ENCODE assay signal across 8 cellular contexts in the genomic region with DNA sequence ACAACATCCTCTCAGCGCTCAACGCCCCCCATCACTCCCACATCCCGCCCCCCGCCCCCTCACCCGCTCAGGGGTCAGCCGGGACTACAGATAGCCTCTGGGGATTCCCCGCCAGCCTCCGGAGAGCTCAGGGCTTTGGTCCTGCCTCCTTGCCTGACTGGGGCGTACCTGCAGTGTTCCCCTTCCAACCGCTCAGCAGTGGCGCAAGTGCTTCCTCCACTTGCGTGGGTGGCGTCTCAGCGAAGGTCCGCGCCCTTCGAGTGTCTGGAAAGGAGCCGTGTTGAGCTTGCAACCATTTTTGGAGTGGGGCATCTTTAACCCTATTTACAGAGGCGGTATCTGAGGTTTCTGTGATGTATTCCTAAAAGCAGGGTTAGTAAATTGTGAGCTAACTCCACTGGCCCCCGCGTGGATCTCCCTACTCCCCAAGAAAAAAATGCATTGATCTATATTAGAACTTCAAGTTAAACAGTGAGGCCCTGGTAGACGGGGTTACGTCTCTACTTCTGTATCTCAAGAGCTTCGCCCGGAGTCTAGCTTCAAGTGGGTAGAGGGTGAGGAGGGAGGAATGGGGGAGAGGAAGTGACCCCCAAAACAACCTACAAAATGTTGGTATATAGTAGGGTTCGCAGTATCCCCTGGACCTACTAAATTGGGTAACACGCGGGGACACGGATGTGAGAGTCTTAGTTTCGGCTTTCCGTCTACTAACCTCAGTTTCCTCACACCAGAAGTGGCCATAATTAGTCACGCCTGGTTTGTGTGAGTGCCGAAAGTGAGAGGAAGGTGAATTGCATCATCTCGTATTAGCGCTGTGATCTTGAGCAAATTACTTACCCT. TPM values are rescaled to one million over a fixed set of nuclear protein-coding genes. Genes with fewer than 3 reads are reported as not detected.
DNase-seq lines count a peak whose midpoint lies in the region; ATAC-seq, FAIRE-seq and TF ChIP-seq lines count a peak whose summit lies in the region.

No MANE protein-coding gene starts in this region.

- peaks cover 89% of the 10 kb centered on the region for H3K27me3 ChIP-seq in bronchial epithelial cell (ENCODE audit: control insufficient read depth, insufficient read depth, low read length)

- peak; percentile 84 for ATAC-seq in GM21619 (IDR thresholded peaks at IDR 0.05; ENCODE audit: unreplicated experiment)

- no peak for TF ChIP-seq CTCF in bronchial epithelial cell (IDR thresholded peaks at IDR 0.05; ENCODE audit: insufficient read depth, low read length, severe bottlenecking)

- no peak overlapping the region for H3K4me3 ChIP-seq in bronchial epithelial cell (ENCODE audit: low read depth, low read length)

- FAIRE-seq in bronchial epithelial cell (lab: Jason Lieb, UNC) (no peak), HTR-8/SVneo (lab: Jason Lieb, UNC) (no peak)

- H3K36me3 ChIP-seq in bronchial epithelial cell (ENCODE audit: control insufficient read depth, insufficient read depth, low read length) = no peaks in the 10 kb centered on the region

- DNase-seq in NCI-H146 (lab: John Stamatoyannopoulos, UW) (peak; percentile 5), NCI-H146 treated with DMSO at 0.1 percent for 48 hours (lab: John Stamatoyannopoulos, UW; ENCODE audit: unreplicated experiment) (no peak), HuH-7.5 (ENCODE audit: low spot score) (peak; percentile 34), bronchial epithelial cell (ENCODE audit: low read depth) (peak; percentile 55), ecto neural progenitor cell (ENCODE audit: low spot score) (no peak), HTR-8/SVneo (ENCODE audit: insufficient read length, low spot score) (no peak), SHP77 (lab: John Stamatoyannopoulos, UW) (no peak)

RNA-seq across cellular contexts. Expression of gene NKX3-2, which starts 16.1 kb away (rescaled TPM):
- under 0.01 TPM in 1 of 2 replicates, not detected in the other for total RNA-seq in bronchial epithelial cell

RNA-seq across cellular contexts. Expression of gene RAB28, which starts 44.1 kb away (rescaled TPM):
- 14.0 and 19.1 TPM in 2 replicates for total RNA-seq in bronchial epithelial cell

Comparison
In these comparisons a context has a peak if more than half of its experiments do, and no peak if none do; other contexts are left out.
1. DNase-seq: peak in NCI-H146 (single experiment), HuH-7.5 (single experiment) and bronchial epithelial cell (single experiment); none in NCI-H146 treated with DMSO at 0.1 percent for 48 hours (single experiment), ecto neural progenitor cell (single experiment), HTR-8/SVneo (single experiment) and SHP77 (0 of 2).